ENCODE assay signal across 11 cellular contexts in the genomic region with DNA sequence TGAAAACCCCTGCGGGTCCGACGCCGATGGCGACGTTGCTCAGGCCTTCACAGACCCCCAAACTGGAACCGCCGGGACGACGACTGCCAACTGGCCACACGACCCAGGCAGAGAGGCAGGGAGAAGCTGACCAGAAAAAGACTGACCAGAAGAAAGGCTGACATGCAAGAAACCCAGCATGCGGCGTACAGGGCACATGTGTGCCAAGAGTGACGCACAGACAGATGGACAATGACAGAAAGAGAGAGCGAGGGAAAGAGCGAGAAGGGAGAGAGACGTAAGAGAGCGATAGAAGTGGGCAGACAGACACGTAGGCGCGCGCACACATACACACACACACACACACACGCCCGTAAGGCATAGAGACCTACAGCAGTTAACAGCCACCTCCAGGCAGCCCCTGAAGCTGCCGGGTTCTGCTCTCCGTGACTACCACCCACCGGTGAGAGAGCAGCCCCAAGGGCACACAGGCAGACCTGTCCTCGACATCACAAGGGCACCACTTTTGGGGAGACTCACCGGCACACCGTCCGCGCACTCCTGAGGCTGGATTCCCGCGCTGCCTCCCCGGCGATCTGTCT.
DNase-seq lines count a peak whose midpoint lies in the region; FAIRE-seq and TF ChIP-seq lines count a peak whose summit lies in the region.
"Had no signal": no experiment of that assay in that cellular context is flagged by ENCODE, and none has a peak within 500 bp of the region (broad histone marks: within the 10 kb centered on the region; RNA-seq: fewer than 3 reads in every experiment).

No MANE protein-coding gene starts in this region.

- H3K4me1 Mint-ChIP-seq in activated naive CD4-positive, alpha-beta T cell treated with anti-CD3 and anti-CD28 coated beads, Interleukin-2, amount 50 U/mL, for 24 hours: no peaks in the 10 kb centered on the region
- no peaks in the 10 kb centered on the region for H3K4me1 Mint-ChIP-seq in activated naive CD4-positive, alpha-beta T cell treated with anti-CD3 and anti-CD28 coated beads, Interleukin-2, amount 10 ng/mL, durations not matched to agents 7 days and 5 days
- peaks cover 4% of the 10 kb centered on the region for H3K4me1 Mint-ChIP-seq in neural crest cell

- H3K4me3 ChIP-seq in foreskin fibroblast (ENCODE audit: low read depth in 1 of 2, low read length in 2 of 2): peak overlapping the region; percentile 29 to 35

- TF ChIP-seq CTCF in foreskin fibroblast (IDR thresholded peaks at IDR 0.05; ENCODE audit: low read depth, low read length) (no peak), neural crest cell (conservative IDR thresholded peaks at IDR 0.05) (no peak)

- H3K27me3 Mint-ChIP-seq in activated naive CD4-positive, alpha-beta T cell treated with anti-CD3 and anti-CD28 coated beads, Interleukin-2, amount 50 U/mL, for 24 hours: no peaks in the 10 kb centered on the region
- H3K27me3 Mint-ChIP-seq in activated naive CD4-positive, alpha-beta T cell treated with anti-CD3 and anti-CD28 coated beads, Interleukin-2, amount 10 ng/mL, durations not matched to agents 7 days and 5 days: no peaks in the 10 kb centered on the region
- no peaks in the 10 kb centered on the region for H3K27me3 Mint-ChIP-seq in neural crest cell (ENCODE audit: low read depth)

- H3K9me3 Mint-ChIP-seq in activated naive CD4-positive, alpha-beta T cell treated with anti-CD3 and anti-CD28 coated beads, Interleukin-2, amount 50 U/mL, for 24 hours: peaks cover 6% of the 10 kb centered on the region
- peaks cover 26% of the 10 kb centered on the region for H3K9me3 Mint-ChIP-seq in activated naive CD4-positive, alpha-beta T cell treated with anti-CD3 and anti-CD28 coated beads, Interleukin-2, amount 10 ng/mL, durations not matched to agents 7 days and 5 days
- peaks cover 6% of the 10 kb centered on the region for H3K9me3 Mint-ChIP-seq in neural crest cell

- peak overlapping the region; percentile 63 for H3K27ac Mint-ChIP-seq in activated naive CD4-positive, alpha-beta T cell treated with anti-CD3 and anti-CD28 coated beads, Interleukin-2, amount 50 U/mL, for 24 hours
- no peak overlapping the region for H3K27ac Mint-ChIP-seq in activated naive CD4-positive, alpha-beta T cell treated with anti-CD3 and anti-CD28 coated beads, Interleukin-2, amount 10 ng/mL, durations not matched to agents 7 days and 5 days
- peak overlapping the region; percentile 54 for H3K27ac Mint-ChIP-seq in neural crest cell (ENCODE audit: unreplicated experiment)

- FAIRE-seq in urothelium cell line (lab: Jason Lieb, UNC): no peak

- no peaks in the 10 kb centered on the region for H3K36me3 Mint-ChIP-seq in activated naive CD4-positive, alpha-beta T cell treated with anti-CD3 and anti-CD28 coated beads, Interleukin-2, amount 50 U/mL, for 24 hours
- H3K36me3 Mint-ChIP-seq in activated naive CD4-positive, alpha-beta T cell treated with anti-CD3 and anti-CD28 coated beads, Interleukin-2, amount 10 ng/mL, durations not matched to agents 7 days and 5 days: no peaks in the 10 kb centered on the region
- H3K36me3 Mint-ChIP-seq in neural crest cell (ENCODE audit: low read depth): peaks cover 13% of the 10 kb centered on the region

- no peak for DNase-seq in activated naive CD4-positive, alpha-beta T cell treated with anti-CD3 and anti-CD28 coated beads, Interleukin-2, amount 10 ng/mL, durations not matched to agents 7 days and 5 days
- peak in 1 of 2 donors; percentile 8 for DNase-seq in foreskin fibroblast
- no peak for DNase-seq in neural crest cell (ENCODE audit: low read depth, low spot score)
- DNase-seq in urothelium cell line (ENCODE audit: low spot score): peak; percentile 27
- no peak for DNase-seq in SIG-M5 treated with dmso at 0.1 percent for 504 hours (lab: John Stamatoyannopoulos, UW; ENCODE audit: unreplicated experiment)
- no peak for DNase-seq in NCI-H526 (lab: John Stamatoyannopoulos, UW)
- no peak for DNase-seq in SIG-M5 (lab: John Stamatoyannopoulos, UW)
- DNase-seq: activated naive CD4-positive, alpha-beta T cell treated with anti-CD3 and anti-CD28 coated beads, Interleukin-2, amount 50 U/mL, for 16 hours; AML-193; hippocampal formation had no signal

- CTCF ChIA-PET in activated naive CD4-positive, alpha-beta T cell treated with anti-CD3 and anti-CD28 coated beads, Interleukin-2, amount 10 ng/mL, durations not matched to agents 7 days and 5 days (lab: Charles Lee): no interaction called here

- H3K4me3 Mint-ChIP-seq in activated naive CD4-positive, alpha-beta T cell treated with anti-CD3 and anti-CD28 coated beads, Interleukin-2, amount 50 U/mL, for 24 hours: no peak overlapping the region
- no peak overlapping the region for H3K4me3 Mint-ChIP-seq in activated naive CD4-positive, alpha-beta T cell treated with anti-CD3 and anti-CD28 coated beads, Interleukin-2, amount 10 ng/mL, durations not matched to agents 7 days and 5 days
- peak overlapping the region; percentile 86 for H3K4me3 Mint-ChIP-seq in neural crest cell
